Comparison of ENCODE assay signal across 19 cellular contexts in genomic region chr1:235156265-235156664, GRCh38.
"Had no signal": no experiment of that assay in that cellular context is flagged by ENCODE, and none has a peak within 500 bp of the region (broad histone marks: within the 10 kb centered on the region; RNA-seq: fewer than 3 reads in every experiment).

No MANE protein-coding gene starts in this region.

- H3K36me3 Mint-ChIP-seq: stimulated activated effector memory CD8-positive, alpha-beta T cell treated with anti-CD3 and anti-CD28 coated beads, Interleukin-12 subunit alpha, Interleukin-12 subunit beta, amount 100 ng/mL, for 72 hours had no signal

- H3K27ac Mint-ChIP-seq: activated T-helper 2 cell treated with anti-CD3 and anti-CD28 coated beads, Interferon-gamma antibody, Interleukin-2, Interleukin-4, amounts not matched to agents 10 μg/mL and 5 μg/mL and 100 μg/mL, durations not matched to agents 14 hours and 24 hours and 36 hours; dendritic cell treated with granulocyte-macrophage colony-stimulating factor and Interleukin-4, amounts not matched to agents 40 ng/mL and 50 ng/mL, for 4 days; effector memory CD8-positive, alpha-beta T cell; stimulated activated effector memory CD8-positive, alpha-beta T cell treated with anti-CD3 and anti-CD28 coated beads, Interleukin-12 subunit alpha, Interleukin-12 subunit beta, amount 100 ng/mL, for 72 hours had no signal

- FAIRE-seq: pancreas had no signal

- H3K4me2 ChIP-seq: smooth muscle cell had no signal

- H3K9me3 Mint-ChIP-seq: activated T-helper 2 cell treated with anti-CD3 and anti-CD28 coated beads, Interferon-gamma antibody, Interleukin-2, Interleukin-4, amounts not matched to agents 10 μg/mL and 5 μg/mL and 100 μg/mL, durations not matched to agents 14 hours and 24 hours and 36 hours; dendritic cell treated with granulocyte-macrophage colony-stimulating factor and Interleukin-4, amounts not matched to agents 40 ng/mL and 50 ng/mL, for 4 days; effector memory CD8-positive, alpha-beta T cell; stimulated activated effector memory CD8-positive, alpha-beta T cell treated with anti-CD3 and anti-CD28 coated beads, Interleukin-12 subunit alpha, Interleukin-12 subunit beta, amount 100 ng/mL, for 72 hours had no signal

- H3K4me3 ChIP-seq: adrenal gland, body of pancreas, pancreas, smooth muscle cell, tibial artery, vagina had no signal

- H3K27me3 ChIP-seq: adrenal gland, body of pancreas, pancreas, tibial artery, vagina had no signal

- DNase-seq: activated CD4-positive, alpha-beta T cell treated with anti-CD3 and anti-CD28 coated beads, Interleukin-2, amount 50 U/mL, for 1 hour; activated naive CD4-positive, alpha-beta T cell treated with anti-CD3 and anti-CD28 coated beads, Interleukin-2, amount 50 U/mL, for 16 hours; activated T-cell treated with anti-CD3 and anti-CD28 coated beads for 4 hours; adrenal gland; body of pancreas; central memory CD4-positive, alpha-beta T cell; effector memory CD8-positive, alpha-beta T cell; hypothalamus; kidney glomerular epithelial cell; mesendoderm; pancreas; retina; tibial artery had no signal

- H3K27me3 Mint-ChIP-seq: dendritic cell treated with granulocyte-macrophage colony-stimulating factor and Interleukin-4, amounts not matched to agents 40 ng/mL and 50 ng/mL, for 4 days; effector memory CD8-positive, alpha-beta T cell had no signal

- H3K4me3 Mint-ChIP-seq: dendritic cell treated with granulocyte-macrophage colony-stimulating factor and Interleukin-4, amounts not matched to agents 40 ng/mL and 50 ng/mL, for 4 days; effector memory CD8-positive, alpha-beta T cell; stimulated activated effector memory CD8-positive, alpha-beta T cell treated with anti-CD3 and anti-CD28 coated beads, Interleukin-12 subunit alpha, Interleukin-12 subunit beta, amount 100 ng/mL, for 72 hours had no signal

- H3K27ac ChIP-seq: adrenal gland, body of pancreas, epithelial cell of prostate, pancreas, tibial artery, vagina had no signal

- H3K9me3 ChIP-seq: adrenal gland, body of pancreas, pancreas, tibial artery, vagina had no signal
